ENCODE assay signal across 15 cellular contexts in the genomic region with DNA sequence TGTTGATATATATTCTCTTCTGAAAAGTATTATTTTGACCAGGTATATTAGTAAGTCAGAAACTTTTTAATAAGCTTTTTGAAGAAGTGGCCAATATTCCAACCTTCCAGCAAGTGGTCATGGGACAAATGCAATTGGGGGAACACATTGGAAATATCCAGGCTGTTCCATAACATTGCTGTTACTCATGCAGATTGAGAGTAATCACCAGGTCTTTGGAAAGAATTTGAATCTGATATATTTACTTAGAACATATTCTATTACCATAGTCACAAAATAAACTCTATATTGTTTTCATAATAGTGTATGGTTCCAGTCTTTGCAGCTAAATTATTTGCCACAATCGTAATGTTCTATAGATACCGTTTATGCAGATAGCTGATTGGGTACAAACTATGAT.
DNase-seq lines count a peak whose midpoint lies in the region; ATAC-seq and TF ChIP-seq lines count a peak whose summit lies in the region.
"Had no signal": no experiment of that assay in that cellular context is flagged by ENCODE, and none has a peak within 500 bp of the region (broad histone marks: within the 10 kb centered on the region; RNA-seq: fewer than 3 reads in every experiment).

No MANE protein-coding gene starts in this region.

- H3K4me1 ChIP-seq in PC-3 (ENCODE audit: insufficient read depth, low read length): no peaks in the 10 kb centered on the region
- H3K4me1 ChIP-seq: HAP-1 had no signal

- no peaks in the 10 kb centered on the region for H3K9me2 ChIP-seq in PC-3 (replicated peaks; ENCODE audit: low read length)

- H4K20me1 ChIP-seq in PC-3 (ENCODE audit: low read length): no peaks in the 10 kb centered on the region

- H3K27me3 ChIP-seq in PC-3 (ENCODE audit: low read length): no peaks in the 10 kb centered on the region
- no peaks in the 10 kb centered on the region for H3K27me3 ChIP-seq in brain microvascular endothelial cell (replicated peaks)

- TF ChIP-seq CTCF in PC-3 (conservative IDR thresholded peaks at IDR 0.05; ENCODE audit: low read depth, low read length): no peak
- no peak for TF ChIP-seq CTCF in brain microvascular endothelial cell (IDR thresholded peaks at IDR 0.05; ENCODE audit: low read depth, low read length, missing control alignments)

- in situ Hi-C loops in brain microvascular endothelial cell (cut with HindIII; ENCODE audit: low pct_ligation_motif_present, low sequenced_read_pairs): no loop called here

- POLR2A ChIA-PET in PC-3 (lab: Charles Lee; ENCODE audit: unreplicated experiment): no interaction called here

- H3K4me2 ChIP-seq in PC-3 (ENCODE audit: low read length): no peak overlapping the region

- H2AFZ ChIP-seq in PC-3 (ENCODE audit: low read length): no peak overlapping the region
- H2AFZ ChIP-seq: GM23248 had no signal

- no peaks in the 10 kb centered on the region for H3F3A ChIP-seq in PC-3 (ENCODE audit: low read length, unreplicated experiment)

- H3K79me2 ChIP-seq in PC-3 (ENCODE audit: low read length): no peaks in the 10 kb centered on the region

- no peak overlapping the region for H3K9ac ChIP-seq in PC-3 (ENCODE audit: low read length)
- H3K9ac ChIP-seq: GM23248 had no signal

- H3K36me3 ChIP-seq in PC-3 (ENCODE audit: low read depth, low read length) (no peaks in the 10 kb centered on the region), brain microvascular endothelial cell (replicated peaks) (no peaks in the 10 kb centered on the region)
- H3K36me3 ChIP-seq: HAP-1 had no signal

- H3K9me3 ChIP-seq in PC-3 (ENCODE audit: low read length): no peaks in the 10 kb centered on the region
- H3K9me3 ChIP-seq: HAP-1 had no signal

- DNase-seq in PC-3 (peak; percentile 53), brain microvascular endothelial cell (peak; percentile 49), fibroblast of gingiva (ENCODE audit: low read depth) (peak; percentile 38), activated T-cell treated with anti-CD3 and anti-CD28 coated beads for 4 hours (no peak), NCI-H1092 (lab: John Stamatoyannopoulos, UW) (no peak), hepatic stellate cell (ENCODE audit: low spot score) (no peak)
- DNase-seq: AML-193; Calu3; CD4-positive, alpha-beta T cell; DMS79 treated with DMSO at 0.1 percent for 48 hours; GF-D8; GM23248 had no signal

- CTCF ChIA-PET in PC-3 (lab: Charles Lee): no interaction called here

- ATAC-seq in PC-3: peak; percentile 60
- no peak for ATAC-seq in GM21737 (IDR thresholded peaks at IDR 0.05; ENCODE audit: unreplicated experiment)

- BruUV-seq in PC-3 (replicated peaks; lab: Mats Ljungman, UMichigan): no TSS peak

- intact Hi-C loops in PC-3 (cut with micrococcal nuclease): no loop called here

- H3K4me3 ChIP-seq in PC-3 (ENCODE audit: low read length) (no peak overlapping the region), brain microvascular endothelial cell (ENCODE audit: low read depth, low read length) (no peak overlapping the region)
- H3K4me3 ChIP-seq: GM23248, HAP-1 had no signal

- no peak overlapping the region for H3K27ac ChIP-seq in PC-3 (ENCODE audit: low read length)
- H3K27ac ChIP-seq in brain microvascular endothelial cell: peak overlapping the region; percentile 68
- H3K27ac ChIP-seq: C4-2B, GM23248 had no signal

Comparison
In these comparisons a context has a peak if more than half of its experiments do, and no peak if none do; other contexts are left out.
1. DNase-seq: peak in PC-3 (single experiment), brain microvascular endothelial cell (single experiment) and fibroblast of gingiva (single experiment); none in activated T-cell treated with anti-CD3 and anti-CD28 coated beads for 4 hours (single experiment), NCI-H1092 (single experiment) and hepatic stellate cell (single experiment).